Comparison of ENCODE assay signal across 7 cellular contexts in genomic region chr17:48469227-48469626, GRCh38. TPM values are rescaled to one million over a fixed set of nuclear protein-coding genes. Genes with fewer than 3 reads are reported as not detected.
"Had no signal": no experiment of that assay in that cellular context is flagged by ENCODE, and none has a peak within 500 bp of the region (broad histone marks: within the 10 kb centered on the region; RNA-seq: fewer than 3 reads in every experiment).

No MANE protein-coding gene starts in this region.

- H3K4me3 ChIP-seq: GM23338 had no signal

- H2AFZ ChIP-seq: GM23338 had no signal

- H3K27ac Mint-ChIP-seq: GM23338, H9, HFFc6 had no signal

- H3K36me3 Mint-ChIP-seq: IgD-negative memory B cell had no signal

- ATAC-seq: GM23338 had no signal

- H3K4me2 ChIP-seq: GM23338 had no signal

- H3K4me3 Mint-ChIP-seq: GM23338, H9, HFFc6, IgD-negative memory B cell had no signal

- DNase-seq: H9, HCEC 1CT, HFFc6, KBM-7 had no signal

- H3K9me3 Mint-ChIP-seq: GM23338, H9, HFFc6, IgD-negative memory B cell had no signal

RNA-seq across cellular contexts. Expression of gene SKAP1, which starts 39.2 kb away (rescaled TPM):
- total RNA-seq: GM23338, H1, H9, HFFc6 had no signal
